ENCODE assay signal across 8 cellular contexts in the genomic region with DNA sequence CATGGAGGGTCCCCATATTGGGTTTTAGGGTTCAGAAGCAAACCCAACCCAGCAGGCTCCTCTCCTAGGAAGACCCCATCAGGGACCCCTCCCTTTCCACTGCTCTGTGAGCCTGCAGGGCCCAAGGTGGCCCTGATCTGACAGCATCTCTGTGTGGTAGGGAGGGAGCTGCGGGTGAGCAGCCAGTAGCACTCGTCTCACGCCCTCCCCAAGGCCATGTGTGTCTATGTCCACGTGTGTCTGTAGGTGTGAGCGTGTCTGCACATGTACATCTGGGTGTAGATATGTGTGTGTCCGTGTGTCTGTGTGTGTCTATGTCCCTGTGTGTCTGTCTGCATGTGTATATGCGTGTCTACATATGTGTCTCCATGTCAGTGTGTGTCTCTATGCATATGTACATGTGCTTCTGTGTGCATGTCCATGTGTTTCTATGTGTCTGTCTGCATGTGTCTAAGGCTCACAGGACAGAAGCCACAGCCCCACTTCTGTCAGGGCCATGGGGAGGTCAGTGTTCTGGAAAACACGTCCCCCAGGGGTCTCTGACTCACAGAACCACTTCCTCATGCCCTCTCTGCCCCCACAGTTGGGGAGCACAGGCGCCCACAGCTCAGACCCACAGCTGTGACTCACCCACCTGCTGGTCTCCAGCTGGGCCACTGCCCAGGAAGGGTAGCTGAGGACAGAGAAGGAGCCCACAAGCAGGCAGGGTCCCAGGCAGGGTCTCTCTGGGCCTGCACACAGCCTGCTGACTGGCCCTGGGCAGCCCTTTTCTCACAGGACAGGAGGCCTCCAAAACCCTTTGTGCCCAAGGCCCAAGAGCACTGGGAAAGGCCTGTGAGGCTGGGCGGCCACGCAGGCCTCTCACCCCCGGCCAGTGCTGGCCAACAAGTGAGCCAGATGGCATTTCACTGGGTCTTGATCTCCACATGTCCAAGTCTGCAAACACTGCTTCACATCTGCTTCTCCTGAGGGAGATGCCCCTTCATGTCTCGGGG.
DNase-seq lines count a peak whose midpoint lies in the region; ATAC-seq and TF ChIP-seq lines count a peak whose summit lies in the region.

No MANE protein-coding gene starts in this region.

- peak; percentile 92 for DNase-seq in GM03348 (ENCODE audit: low spot score)
- peak; percentile 81 to 86 for DNase-seq in SJSA1 (ENCODE audit: low read depth in 1 of 2, low spot score in 2 of 2)
- DNase-seq in fibroblast of peridontal ligament (ENCODE audit: extremely low read depth), result peak; percentile 92
- DNase-seq in retinal pigment epithelial cell (ENCODE audit: low read depth), result peak; percentile 87
- no peak for DNase-seq in COR-L47 (lab: John Stamatoyannopoulos, UW)
- no peak for DNase-seq in NCI-H2196 (lab: John Stamatoyannopoulos, UW; ENCODE audit: unreplicated experiment)
- DNase-seq in cerebellar nuclear complex (lab: John Stamatoyannopoulos, UW), result no peak

- TF ChIP-seq CTCF in retinal pigment epithelial cell (conservative IDR thresholded peaks at IDR 0.05; ENCODE audit: low read depth, low read length), result no peak

- no peaks in the 10 kb centered on the region for H3K27me3 ChIP-seq in SJSA1 (replicated peaks)

- no peaks in the 10 kb centered on the region for H3K9me3 ChIP-seq in SJSA1 (replicated peaks)

- H3K4me3 ChIP-seq in SJSA1, result no peak overlapping the region
- no peak overlapping the region for H3K4me3 ChIP-seq in retinal pigment epithelial cell (ENCODE audit: low read length)

- H3K36me3 ChIP-seq in SJSA1, result no peaks in the 10 kb centered on the region

- peaks cover 31% of the 10 kb centered on the region for H3K4me1 ChIP-seq in SJSA1 (replicated peaks)

- ATAC-seq in GM19455 (IDR thresholded peaks at IDR 0.05; ENCODE audit: unreplicated experiment), result no peak

- peak overlapping the region; percentile 28 for H3K27ac ChIP-seq in SJSA1

Comparison
In these comparisons a context has a peak if more than half of its experiments do, and no peak if none do; other contexts are left out.
1. DNase-seq: peak in GM03348 (single experiment), SJSA1 (2 of 2), fibroblast of peridontal ligament (single experiment) and retinal pigment epithelial cell (single experiment); none in COR-L47 (single experiment), NCI-H2196 (single experiment) and cerebellar nuclear complex (0 of 2).